Comparison of ENCODE assay signal across 8 cellular contexts in the genomic region with DNA sequence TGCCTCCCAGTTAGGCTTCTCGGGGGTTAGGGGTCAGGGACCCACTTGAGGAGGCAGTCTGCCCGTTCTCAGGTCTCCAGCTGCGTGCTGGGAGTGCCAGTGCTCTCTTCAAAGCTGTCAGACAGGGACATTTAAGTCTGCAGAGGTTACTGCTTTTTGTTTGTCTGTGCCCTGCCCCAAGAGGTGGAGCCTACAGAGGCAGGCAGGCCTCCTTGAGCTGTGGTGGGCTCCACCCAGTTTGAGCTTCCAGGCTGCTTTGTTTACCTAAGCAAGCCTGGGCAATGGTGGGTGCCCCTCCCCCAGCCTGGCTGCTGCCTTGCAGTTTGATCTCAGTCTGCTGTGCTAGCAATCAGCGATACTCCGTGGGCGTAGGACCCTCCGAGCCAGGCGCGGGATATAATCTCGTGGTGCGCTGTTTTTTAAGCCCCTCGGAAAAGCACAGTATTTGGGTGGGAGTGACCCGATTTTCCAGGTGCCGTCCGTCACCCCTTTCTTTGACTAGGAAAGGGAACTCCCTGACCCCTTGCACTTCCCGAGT. TPM values are rescaled to one million over a fixed set of nuclear protein-coding genes. Genes with fewer than 3 reads are reported as not detected.
A peak's percentile ranks its signal among the peaks of the same experiment; 100 is the strongest.
DNase-seq lines count a peak whose midpoint lies in the region; ATAC-seq and TF ChIP-seq lines count a peak whose summit lies in the region.
"Not testable (repeated sequence)": the region's sequence is repeated elsewhere in the genome, so short reads cannot be mapped to it uniquely, and the experiment has no call there.

No MANE protein-coding gene starts in this region.

- peaks cover 29 to 33% of the 10 kb centered on the region in 2 donors for H3K36me3 Mint-ChIP-seq in CD4-positive, alpha-beta memory T cell
- H3K36me3 Mint-ChIP-seq in IgD-negative memory B cell, result not testable (repeated sequence)
- peaks cover 18% of the 10 kb centered on the region for H3K36me3 Mint-ChIP-seq in activated naive CD8-positive, alpha-beta T cell treated with anti-CD3 and anti-CD28 coated beads, Interleukin-2, amount 50 U/mL, for 24 hours (ENCODE audit: low read depth)
- H3K36me3 Mint-ChIP-seq in nephron progenitor cell (ENCODE audit: low read depth), result peaks cover 53% of the 10 kb centered on the region

- TF ChIP-seq CTCF in nephron progenitor cell (IDR thresholded peaks at IDR 0.05), result not testable (repeated sequence)

- H3K36me3 ChIP-seq in CD4-positive, alpha-beta memory T cell (ENCODE audit: insufficient read depth, low read length), result peaks cover 15% of the 10 kb centered on the region
- not testable (repeated sequence) for H3K36me3 ChIP-seq in iPS-15b (ENCODE audit: control insufficient read depth, insufficient read depth, low read length)

- ATAC-seq in activated naive CD8-positive, alpha-beta T cell treated with anti-CD3 and anti-CD28 coated beads, Interleukin-2, amount 50 U/mL, for 24 hours, result not testable (repeated sequence)

- H3K4me3 Mint-ChIP-seq in CD4-positive, alpha-beta memory T cell, result peak overlapping the region; percentile 86 to 94 (median 89)
- H3K4me3 Mint-ChIP-seq in IgD-negative memory B cell, result peak overlapping the region; percentile 8 to 84 (median 52)
- peak overlapping the region; percentile 76 for H3K4me3 Mint-ChIP-seq in activated naive CD8-positive, alpha-beta T cell treated with anti-CD3 and anti-CD28 coated beads, Interleukin-2, amount 50 U/mL, for 24 hours
- not testable (repeated sequence) for H3K4me3 Mint-ChIP-seq in nephron progenitor cell

- H3K9me3 ChIP-seq in CD4-positive, alpha-beta memory T cell (ENCODE audit: control insufficient read depth in 1 of 2, low read length in 2 of 2); iPS-15b (ENCODE audit: control insufficient read depth, insufficient read depth, low read length): not testable (repeated sequence)

- CTCF ChIA-PET in CD4-positive, alpha-beta memory T cell (lab: Charles Lee; ENCODE audit: partially characterized antibody), result interaction anchor here (1.1 to 1.4 kb wide), 3 partner anchors 28 to 41 kb away, joined by 3 to 4 read pairs (median 3); no protein-coding TSS in a partner anchor

- peak overlapping the region; percentile 38 for H3K27ac ChIP-seq in CD4-positive, alpha-beta memory T cell (ENCODE audit: low read depth, low read length)

- H3K4me1 Mint-ChIP-seq in CD4-positive, alpha-beta memory T cell, result peaks cover 56 to 91% (median 73%) of the 10 kb centered on the region in 4 donors
- peaks cover 42 to 58% (median 52%) of the 10 kb centered on the region in 3 donors for H3K4me1 Mint-ChIP-seq in IgD-negative memory B cell
- H3K4me1 Mint-ChIP-seq in activated naive CD8-positive, alpha-beta T cell treated with anti-CD3 and anti-CD28 coated beads, Interleukin-2, amount 50 U/mL, for 24 hours, result peaks cover 81% of the 10 kb centered on the region
- not testable (repeated sequence) for H3K4me1 Mint-ChIP-seq in nephron progenitor cell

- H3K27me3 ChIP-seq in CD4-positive, alpha-beta memory T cell (ENCODE audit: insufficient read depth, low read length); iPS-15b (ENCODE audit: control insufficient read depth, insufficient read depth, low read length): not testable (repeated sequence)

- H3K4me1 ChIP-seq in CD4-positive, alpha-beta memory T cell (ENCODE audit: insufficient read depth, low read length), result peaks cover 52% of the 10 kb centered on the region
- not testable (repeated sequence) for H3K4me1 ChIP-seq in iPS-15b (ENCODE audit: control insufficient read depth, insufficient read depth, low read length)

- POLR2A ChIA-PET in CD4-positive, alpha-beta memory T cell (lab: Charles Lee; ENCODE audit: partially characterized antibody), result interaction anchor here (0.7 to 5.1 kb wide), 8 partner anchors 24 to 147 kb away, joined by 3 to 47 read pairs (median 4); a partner anchor contains a TSS

- intact Hi-C loops in CD4-positive, alpha-beta memory T cell (cut with micrococcal nuclease), result not testable (repeated sequence)

- H3K27ac Mint-ChIP-seq in CD4-positive, alpha-beta memory T cell, result peak overlapping the region; percentile 94 to 98 (median 96)
- H3K27ac Mint-ChIP-seq in IgD-negative memory B cell, result peak overlapping the region; percentile 74 to 84 (median 81)
- H3K27ac Mint-ChIP-seq in activated naive CD8-positive, alpha-beta T cell treated with anti-CD3 and anti-CD28 coated beads, Interleukin-2, amount 50 U/mL, for 24 hours, result peak overlapping the region; percentile 80
- not testable (repeated sequence) for H3K27ac Mint-ChIP-seq in nephron progenitor cell

- not testable (repeated sequence) for H3K9ac ChIP-seq in iPS-15b (ENCODE audit: low read depth, low read length)

- not testable (repeated sequence) for H3K9me3 Mint-ChIP-seq in CD4-positive, alpha-beta memory T cell; IgD-negative memory B cell; activated naive CD8-positive, alpha-beta T cell treated with anti-CD3 and anti-CD28 coated beads, Interleukin-2, amount 50 U/mL, for 24 hours
- H3K9me3 Mint-ChIP-seq in nephron progenitor cell, result peaks cover 47% of the 10 kb centered on the region

- DNase-seq in CD4-positive, alpha-beta memory T cell, result peak; percentile 51 to 83 (median 73)
- peak in 3 of 5 experiments; percentile 41 to 69 (median 44) for DNase-seq in T-helper 2 cell
- DNase-seq in activated T-cell treated with anti-CD3 and anti-CD28 coated beads, Interleukin-2, amount 50 U/mL, for 1 hour, result peak; percentile 63
- peak; percentile 27 for DNase-seq in activated naive CD8-positive, alpha-beta T cell treated with anti-CD3 and anti-CD28 coated beads, Interleukin-2, amount 50 U/mL, for 24 hours
- peak; percentile 21 for DNase-seq in nephron progenitor cell
- peak; percentile 16 for DNase-seq in stimulated activated naive CD4-positive, alpha-beta T cell treated with Interleukin-2 at 50 U/mL for 16 hours (lab: John Stamatoyannopoulos, UW)

- not testable (repeated sequence) for H3K4me3 ChIP-seq in CD4-positive, alpha-beta memory T cell (ENCODE audit: low read length in 2 of 2)
- H3K4me3 ChIP-seq in iPS-15b (ENCODE audit: low read depth, low read length), result peak overlapping the region; percentile 41

- not testable (repeated sequence) for H3K27me3 Mint-ChIP-seq in CD4-positive, alpha-beta memory T cell; IgD-negative memory B cell; activated naive CD8-positive, alpha-beta T cell treated with anti-CD3 and anti-CD28 coated beads, Interleukin-2, amount 50 U/mL, for 24 hours; nephron progenitor cell (ENCODE audit: low read depth, poor library complexity)

RNA-seq across cellular contexts. Expression of a gene that starts 48.5 kb away (rescaled TPM):
- total RNA-seq in CD4-positive, alpha-beta memory T cell, result 100 to 1,000 TPM; 298 to 316 TPM
- polyA plus RNA-seq in CD4-positive, alpha-beta memory T cell, result 100 to 1,000 TPM; 414 to 773 TPM
- polyA plus RNA-seq in IgD-negative memory B cell, result 248 TPM

Comparison
In these comparisons a context has a peak if more than half of its experiments do, and no peak if none do; other contexts are left out.
1. DNase-seq: peak in every context shown above with its lines; median percentile 73 in CD4-positive, alpha-beta memory T cell; 63 in activated T-cell treated with anti-CD3 and anti-CD28 coated beads, Interleukin-2, amount 50 U/mL, for 1 hour; 44 in T-helper 2 cell; 27 in activated naive CD8-positive, alpha-beta T cell treated with anti-CD3 and anti-CD28 coated beads, Interleukin-2, amount 50 U/mL, for 24 hours; 21 in nephron progenitor cell; 16 in stimulated activated naive CD4-positive, alpha-beta T cell treated with Interleukin-2 at 50 U/mL for 16 hours.